ENCODE assay signal across 10 cellular contexts in the genomic region with DNA sequence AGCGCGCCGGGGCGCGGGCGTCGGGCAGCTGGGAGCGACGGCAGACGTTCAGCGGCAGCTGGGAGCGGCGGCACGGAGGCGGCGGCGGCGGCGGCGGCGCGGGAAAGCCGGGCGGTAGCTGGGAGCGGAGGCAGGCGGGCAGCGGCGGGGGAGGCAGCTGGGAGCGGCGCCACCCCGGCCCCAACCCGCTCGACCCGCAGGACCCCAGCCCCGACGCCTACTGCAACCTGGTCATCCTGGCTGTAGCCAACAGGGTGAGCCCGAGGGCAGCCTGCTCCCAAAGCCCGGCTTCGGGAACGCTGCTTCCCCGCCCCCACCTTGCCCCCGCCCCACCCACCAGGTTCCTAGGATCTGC. TPM values are rescaled to one million over a fixed set of nuclear protein-coding genes. Genes with fewer than 3 reads are reported as not detected.
DNase-seq lines count a peak whose midpoint lies in the region; ATAC-seq and TF ChIP-seq lines count a peak whose summit lies in the region.
"Had no signal": no experiment of that assay in that cellular context is flagged by ENCODE, and none has a peak within 500 bp of the region (broad histone marks: within the 10 kb centered on the region; RNA-seq: fewer than 3 reads in every experiment).

No MANE protein-coding gene starts in this region.

- H3K9me3 Mint-ChIP-seq in activated T-helper 17 cell treated with anti-CD3 and anti-CD28 coated beads, Interleukin-2, amount 50 U/mL, for 72 hours = no peaks in the 10 kb centered on the region

- no peak overlapping the region for H4K5ac ChIP-seq in IMR-90 (ENCODE audit: low read depth, low read length)

- H4K91ac ChIP-seq in IMR-90 (ENCODE audit: insufficient read depth, low read depth, low read length) = no peak overlapping the region

- H3K23ac ChIP-seq in IMR-90 (ENCODE audit: low read depth, low read length) = no peak overlapping the region

- H3K27me3 ChIP-seq in IMR-90 (ENCODE audit: control insufficient read depth, insufficient read depth, low read length) (peaks cover 66% of the 10 kb centered on the region), lung (ENCODE audit: control insufficient read depth, insufficient read depth) (peaks cover 2% of the 10 kb centered on the region)

- no peak overlapping the region for H3K14ac ChIP-seq in IMR-90 (replicated peaks; ENCODE audit: low read depth, low read length)

- H3K4me1 Mint-ChIP-seq in activated T-helper 17 cell treated with anti-CD3 and anti-CD28 coated beads, Interleukin-2, amount 50 U/mL, for 72 hours = peaks cover 14% of the 10 kb centered on the region

- H3K4me3 Mint-ChIP-seq in activated T-helper 17 cell treated with anti-CD3 and anti-CD28 coated beads, Interleukin-2, amount 50 U/mL, for 72 hours = peak overlapping the region; percentile 80

- H3K56ac ChIP-seq in IMR-90 (ENCODE audit: extremely low read depth, insufficient read depth, low read length) = no peak overlapping the region

- dilution Hi-C loops in IMR-90 (cut with HindIII; ENCODE audit: low sequenced_read_pairs, unreplicated experiment) = no loop called here

- H3K9me3 ChIP-seq in IMR-90 (ENCODE audit: control insufficient read depth, insufficient read depth, low read length) = peaks cover 2% of the 10 kb centered on the region; the same call in 1 of the 2 replicates
- peaks cover 0 to 3% of the 10 kb centered on the region in 2 donors for H3K9me3 ChIP-seq in lung (ENCODE audit: control insufficient read depth in 2 of 2, insufficient read depth in 1 of 2, low read length in 1 of 2)

- no peak overlapping the region for H4K8ac ChIP-seq in IMR-90 (ENCODE audit: low read depth in 2 of 2, low read length in 2 of 2)

- CTCF ChIA-PET in IMR-90 (lab: Yijun Ruan, JAX) = no interaction called here

- no peak overlapping the region for H3K4me3 ChIP-seq in IMR-90 (ENCODE audit: insufficient read depth, low read depth, low read length)
- peak overlapping the region; percentile 21 for H3K4me3 ChIP-seq in lung

- in situ Hi-C loops in IMR-90 (cut with MboI; ENCODE audit: low sequenced_read_pairs) = no loop called here

- H2AK5ac ChIP-seq in IMR-90 (ENCODE audit: low read depth, low read length) = no peak overlapping the region

- 0% methylated on average over 6 of the region's 42 CpGs; no CpG with 5 or more reads in 1 of the 2 experiments for WGBS in IMR-90 (ENCODE audit: extremely low coverage in 2 of 2, insufficient read length in 1 of 2), 2 experiments
- WGBS in lung, 2 donors = 0 to 1% methylated on average over 6 to 42 of the region's 42 CpGs

- H3K27me3 Mint-ChIP-seq in activated T-helper 17 cell treated with anti-CD3 and anti-CD28 coated beads, Interleukin-2, amount 50 U/mL, for 72 hours = peaks cover 60% of the 10 kb centered on the region

- no peak overlapping the region for H3K4me2 ChIP-seq in IMR-90 (ENCODE audit: low read depth, low read length)

- no peaks in the 10 kb centered on the region for H3K36me3 ChIP-seq in IMR-90 (ENCODE audit: control insufficient read depth, insufficient read depth, low read length)
- H3K36me3 ChIP-seq in lung (ENCODE audit: control insufficient read depth in 2 of 2, insufficient read depth in 2 of 2, low read length in 2 of 2) = no peaks in the 10 kb centered on the region

- no peak overlapping the region for H3K9ac ChIP-seq in IMR-90 (ENCODE audit: low read depth, low read length)

- H2BK20ac ChIP-seq in IMR-90 (ENCODE audit: low read depth, low read length) = no peak overlapping the region

- no peak for TF ChIP-seq POLR2A in IMR-90 (IDR thresholded peaks at IDR 0.05; ENCODE audit: low read depth, low read length)

- H2AK9ac ChIP-seq in IMR-90 (replicated peaks; ENCODE audit: low read depth, low read length, poor library complexity) = no peak overlapping the region

- no peaks in the 10 kb centered on the region for H3K4me1 ChIP-seq in IMR-90 (ENCODE audit: control insufficient read depth, insufficient read depth, low read length)
- H3K4me1 ChIP-seq in lung (ENCODE audit: control insufficient read depth in 2 of 2, insufficient read depth in 2 of 2, low read length in 2 of 2) = peaks cover 0 to 12% of the 10 kb centered on the region in 2 donors

- TF ChIP-seq CTCF in IMR-90 (conservative IDR thresholded peaks at IDR 0.05; ENCODE audit: low read depth, low read length) (0 out of 2 replicates have a peak, but pooled peaks have one; percentile 2), lung (IDR thresholded peaks at IDR 0.05; ENCODE audit: control extremely low read depth, extremely low read depth) (no peak)

- H2BK5ac ChIP-seq in IMR-90 (ENCODE audit: low read depth, low read length, poor library complexity, severe bottlenecking) = no peak overlapping the region

- TF ChIP-seq RAD21 in IMR-90 (IDR thresholded peaks at IDR 0.05; ENCODE audit: low read length) = no peak

- intact Hi-C loops in IMR-90 (cut with micrococcal nuclease) = no loop called here

- H3K27ac Mint-ChIP-seq in activated T-helper 17 cell treated with anti-CD3 and anti-CD28 coated beads, Interleukin-2, amount 50 U/mL, for 72 hours = peak overlapping the region; percentile 38

- POLR2A ChIA-PET in IMR-90 (lab: Charles Lee; ENCODE audit: unreplicated experiment) = no interaction called here

- peak; percentile 24; the same call in 1 of the 2 replicates for ATAC-seq in IMR-90 (ENCODE audit: low read depth)
- peak; percentile 10 for ATAC-seq in activated T-helper 17 cell treated with anti-CD3 and anti-CD28 coated beads, Interleukin-2, amount 50 U/mL, for 72 hours (replicated peaks)
- ATAC-seq in lung (ENCODE audit: insufficient read depth, low FRiP score) = no peak
- no peak for ATAC-seq in HG03565 (IDR thresholded peaks at IDR 0.05; ENCODE audit: unreplicated experiment)
- no peak for ATAC-seq in GM21529 (IDR thresholded peaks at IDR 0.05; ENCODE audit: unreplicated experiment)
- no peak for ATAC-seq in GM19452 (IDR thresholded peaks at IDR 0.05; ENCODE audit: unreplicated experiment)

- no peak overlapping the region for H3K4ac ChIP-seq in IMR-90 (ENCODE audit: low read depth, low read length)

- H3K9me1 ChIP-seq in IMR-90 (ENCODE audit: insufficient read depth, low read length) = no peaks in the 10 kb centered on the region

- H2BK15ac ChIP-seq in IMR-90 (ENCODE audit: low read depth, low read length) = no peak overlapping the region

- no peak overlapping the region for H3K27ac ChIP-seq in IMR-90 (ENCODE audit: insufficient read depth, low read length)
- no peak overlapping the region for H3K27ac ChIP-seq in lung (ENCODE audit: low read depth in 1 of 2, low read length in 1 of 2)

- H4K20me1 ChIP-seq in IMR-90 (ENCODE audit: insufficient read depth, low read length) = no peaks in the 10 kb centered on the region

- no peaks in the 10 kb centered on the region for H3K79me1 ChIP-seq in IMR-90 (ENCODE audit: low read depth in 1 of 2, low read length in 2 of 2)

- no peak overlapping the region for H2BK120ac ChIP-seq in IMR-90 (ENCODE audit: low read depth, low read length)

- DNase-seq in DMS 273 (lab: John Stamatoyannopoulos, UW; ENCODE audit: unreplicated experiment) (peak; percentile 89), IMR-90 (no peak), lung (ENCODE audit: low spot score) (no peak), C1 segment of cervical spinal cord (lab: John Stamatoyannopoulos, UW) (no peak)

- BruUV-seq in IMR-90 (replicated peaks; lab: Mats Ljungman, UMichigan) = no TSS peak

- H2AFZ ChIP-seq in IMR-90 (replicated peaks; ENCODE audit: low read length, poor library complexity) = no peak overlapping the region

- no peaks in the 10 kb centered on the region for H3K36me3 Mint-ChIP-seq in activated T-helper 17 cell treated with anti-CD3 and anti-CD28 coated beads, Interleukin-2, amount 50 U/mL, for 72 hours (ENCODE audit: low read depth)

- H3K18ac ChIP-seq in IMR-90 (ENCODE audit: low read depth, low read length) = no peak overlapping the region

TF ChIP-seq in IMR-90, 13 proteins besides CTCF, POLR2A, EP300 and RAD21:
- no peak for TF ChIP-seq RFX5 (IDR thresholded peaks at IDR 0.05; ENCODE audit: low read depth, low read length)
- TF ChIP-seq SMC3 (IDR thresholded peaks at IDR 0.05; ENCODE audit: low read depth, low read length) = no peak
- TF ChIP-seq FOS (IDR thresholded peaks at IDR 0.05; ENCODE audit: low read depth, low read length) = no peak
- no peak for TF ChIP-seq CHD1 (IDR thresholded peaks at IDR 0.05; ENCODE audit: low read depth, low read length)

RNA-seq across cellular contexts. Expression of gene CCM2L, which starts 8.9 kb away (rescaled TPM):
- total RNA-seq in IMR-90 (2012; rRNA removed) (not detected in 2 replicates), lung (10 to 100 TPM; 12.5 to 12.8 TPM)
- polyA plus RNA-seq in IMR-90 (2012; rRNA removed) (not detected in 2 replicates), lung (10 to 100 TPM in 1 of 2 donors, 1 to 10 TPM in 1; 6.6 to 10.8 TPM)
- polyA plus RNA-seq in IMR-90 (2012; cell fraction: cytosol; rRNA removed) = not detected in 2 replicates
- polyA plus RNA-seq in IMR-90 (2012; cell fraction: nucleus; rRNA removed; ENCODE audit: low replicate concordance) = not detected in 2 replicates
- not detected for total RNA-seq in activated T-helper 17 cell treated with anti-CD3 and anti-CD28 coated beads, Interleukin-2, amount 50 U/mL, for 72 hours
- total RNA-seq: epithelial cell of proximal tubule, LHCN-M2 had no signal

RNA-seq across cellular contexts. Expression of gene HCK, which starts 32.9 kb away (rescaled TPM):
- total RNA-seq in IMR-90 (2012; rRNA removed) (not detected in 2 replicates), lung (10 to 100 TPM; 28.1 to 94.3 TPM)
- polyA plus RNA-seq in IMR-90 (2012; rRNA removed) (not detected in 2 replicates), lung (100 to 1,000 TPM in 1 of 2 donors, 10 to 100 TPM in 1; 18.5 to 304 TPM)
- not detected in 2 replicates for polyA plus RNA-seq in IMR-90 (2012; cell fraction: cytosol; rRNA removed)
- polyA plus RNA-seq in IMR-90 (2012; cell fraction: nucleus; rRNA removed; ENCODE audit: low replicate concordance) = not detected in 2 replicates
- total RNA-seq in activated T-helper 17 cell treated with anti-CD3 and anti-CD28 coated beads, Interleukin-2, amount 50 U/mL, for 72 hours = under 1 TPM; 0.13 to 0.15 TPM
- total RNA-seq: epithelial cell of proximal tubule, LHCN-M2 had no signal

RNA-seq across cellular contexts. Expression of gene XKR7, which starts 51.2 kb away (rescaled TPM):
- total RNA-seq in IMR-90 (2012; rRNA removed) (not detected in 2 replicates), lung (under 1 TPM; 0.03 to 0.12 TPM)
- polyA plus RNA-seq in IMR-90 (2012; rRNA removed) (not detected in 2 replicates), lung (under 1 TPM; 0.02 to 0.08 TPM)
- not detected in 2 replicates for polyA plus RNA-seq in IMR-90 (2012; cell fraction: cytosol; rRNA removed)
- polyA plus RNA-seq in IMR-90 (2012; cell fraction: nucleus; rRNA removed; ENCODE audit: low replicate concordance) = 0.01 TPM in 1 of 2 replicates, not detected in the other
- total RNA-seq in activated T-helper 17 cell treated with anti-CD3 and anti-CD28 coated beads, Interleukin-2, amount 50 U/mL, for 72 hours = under 1 TPM; 0.03 to 0.04 TPM
- total RNA-seq: LHCN-M2 had no signal

Comparison
In these comparisons a context has a peak if more than half of its experiments do, and no peak if none do; other contexts are left out.
1. ATAC-seq: peak in IMR-90 (single experiment) and activated T-helper 17 cell treated with anti-CD3 and anti-CD28 coated beads, Interleukin-2, amount 50 U/mL, for 72 hours (single experiment); none in lung (single experiment), HG03565 (single experiment), GM21529 (single experiment) and GM19452 (single experiment).
2. RNA of gene CCM2L, which starts 8.9 kb away (total RNA-seq): 12.5 to 12.8 TPM in lung; not detected in IMR-90 and not detected in activated T-helper 17 cell treated with anti-CD3 and anti-CD28 coated beads, Interleukin-2, amount 50 U/mL, for 72 hours; every median in the first group is over 10 times any median in the second.
3. RNA of gene HCK, which starts 32.9 kb away (total RNA-seq): 28.1 to 94.3 TPM in lung; 0.13 to 0.15 TPM in activated T-helper 17 cell treated with anti-CD3 and anti-CD28 coated beads, Interleukin-2, amount 50 U/mL, for 72 hours and not detected in IMR-90; every median in the first group is over 10 times any median in the second.